In genomic region chr1:230487773-230488428, GRCh38 we compare ENCODE assay signal across 30 cellular contexts.
"Had no signal": no experiment of that assay in that cellular context is flagged by ENCODE, and none has a peak within 500 bp of the region (broad histone marks: within the 10 kb centered on the region; RNA-seq: fewer than 3 reads in every experiment).

No MANE protein-coding gene starts in this region.

- H3K36me3 ChIP-seq: esophagus squamous epithelium, heart right ventricle, left ventricle myocardium inferior, lower lobe of right lung, neutrophil, prostate gland, spleen, tibial artery had no signal

- H3K4me3 ChIP-seq: coronary artery, esophagus squamous epithelium, heart right ventricle, left ventricle myocardium inferior, lower lobe of right lung, prostate gland, skin epidermis, spleen, testis, tibial artery had no signal

- H3K4me3 Mint-ChIP-seq: memory B cell; natural killer cell treated with Interleukin-12 subunit alpha and Interleukin-12 subunit beta and Interleukin-15 and Interleukin-18, amount 100 ng/mL, for 72 hours; neural crest cell; stimulated activated memory B cell treated with anti-CD40 and anti-IgM and Interleukin-4, amounts not matched to agents 10 μg/mL and 1 μg/mL and 100 μg/mL, for 72 hours; type B pancreatic cell had no signal

- H3K4me1 ChIP-seq: esophagus squamous epithelium, heart right ventricle, left ventricle myocardium inferior, lower lobe of right lung, parathyroid adenoma, prostate gland, spleen, testis, tibial artery had no signal

- FAIRE-seq: endothelial cell of umbilical vein, islet of Langerhans had no signal

- H3K27me3 ChIP-seq: neutrophil, testis, tibial artery had no signal

- H3K27ac ChIP-seq: coronary artery, esophagus squamous epithelium, heart right ventricle, left ventricle myocardium inferior, lower lobe of right lung, neutrophil, parathyroid adenoma, prostate gland, skin epidermis, spleen, testis, tibial artery had no signal

- H3K9me3 ChIP-seq: esophagus squamous epithelium, heart right ventricle, left ventricle myocardium inferior, lower lobe of right lung, neutrophil, prostate gland, spleen, testis, tibial artery had no signal

- H3K9ac ChIP-seq: parathyroid adenoma had no signal

- H2AFZ ChIP-seq: parathyroid adenoma had no signal

- DNase-seq: dermis blood vessel endothelial cell; effector memory CD4-positive, alpha-beta T cell; esophagus squamous epithelium; foreskin melanocyte; glutamatergic neuron; heart right ventricle; hippocampal formation; left cardiac atrium; left ventricle myocardium inferior; lower lobe of right lung; naive B cell; right cardiac atrium; spleen; stimulated activated CD4-positive, alpha-beta T cell treated with anti-CD3 and anti-CD28 coated beads, Interleukin-4, amount 100 ng/mL, for 4 hours; stimulated activated naive CD8-positive, alpha-beta T cell treated with anti-CD3 and anti-CD28 coated beads, Interleukin-15, Interleukin-2, amounts not matched to agents 100 U/mL and 50 U/mL, for 24 hours; substantia nigra; testis; tibial artery had no signal

- H3K4me1 Mint-ChIP-seq: memory B cell; naive B cell; neural crest cell; stimulated activated memory B cell treated with anti-CD40 and anti-IgM and Interleukin-4, amounts not matched to agents 10 μg/mL and 1 μg/mL and 100 μg/mL, for 72 hours had no signal

- ATAC-seq: left cardiac atrium; lower lobe of right lung; natural killer cell treated with Interleukin-12 subunit alpha and Interleukin-12 subunit beta and Interleukin-15 and Interleukin-18, amount 100 ng/mL, for 72 hours; right cardiac atrium; stimulated activated memory B cell treated with anti-CD40 and anti-IgM and Interleukin-4, amounts not matched to agents 10 μg/mL and 1 μg/mL and 100 μg/mL, for 72 hours; stimulated activated naive CD8-positive, alpha-beta T cell treated with anti-CD3 and anti-CD28 coated beads, Interleukin-15, Interleukin-2, amounts not matched to agents 100 U/mL and 50 U/mL, for 24 hours had no signal

- H3K9me3 Mint-ChIP-seq: memory B cell; neural crest cell; stimulated activated memory B cell treated with anti-CD40 and anti-IgM and Interleukin-4, amounts not matched to agents 10 μg/mL and 1 μg/mL and 100 μg/mL, for 72 hours; type B pancreatic cell had no signal

- H3K27ac Mint-ChIP-seq: memory B cell; natural killer cell treated with Interleukin-12 subunit alpha and Interleukin-12 subunit beta and Interleukin-15 and Interleukin-18, amount 100 ng/mL, for 72 hours; stimulated activated memory B cell treated with anti-CD40 and anti-IgM and Interleukin-4, amounts not matched to agents 10 μg/mL and 1 μg/mL and 100 μg/mL, for 72 hours; type B pancreatic cell had no signal

- H3K36me3 Mint-ChIP-seq: memory B cell; naive B cell; natural killer cell treated with Interleukin-12 subunit alpha and Interleukin-12 subunit beta and Interleukin-15 and Interleukin-18, amount 100 ng/mL, for 72 hours; stimulated activated memory B cell treated with anti-CD40 and anti-IgM and Interleukin-4, amounts not matched to agents 10 μg/mL and 1 μg/mL and 100 μg/mL, for 72 hours; type B pancreatic cell had no signal

- H3K79me2 ChIP-seq: parathyroid adenoma had no signal
